ENCODE assay signal across 21 cellular contexts in the genomic region with DNA sequence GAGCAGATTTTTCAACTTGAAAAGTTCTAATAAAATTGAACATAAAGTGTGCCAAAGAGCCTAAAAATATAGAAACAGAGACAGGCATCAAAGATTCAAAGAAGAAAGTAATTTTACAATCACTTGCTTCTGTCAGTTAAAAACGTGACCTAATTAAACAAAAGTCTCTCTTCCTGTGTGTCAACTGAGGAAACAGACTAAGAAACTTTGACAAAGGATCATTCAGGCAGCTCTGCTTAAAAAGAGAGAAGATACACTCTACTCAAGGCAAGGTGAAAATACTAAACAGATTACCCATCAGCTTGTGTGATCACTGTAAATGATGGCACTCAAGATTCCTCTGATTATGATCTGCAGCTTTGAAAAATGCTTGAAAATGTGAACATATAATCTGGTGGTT. TPM values are rescaled to one million over a fixed set of nuclear protein-coding genes. Genes with fewer than 3 reads are reported as not detected.
DNase-seq lines count a peak whose midpoint lies in the region; ATAC-seq and TF ChIP-seq lines count a peak whose summit lies in the region.
"Had no signal": no experiment of that assay in that cellular context is flagged by ENCODE, and none has a peak within 500 bp of the region (broad histone marks: within the 10 kb centered on the region; RNA-seq: fewer than 3 reads in every experiment).

No MANE protein-coding gene starts in this region.

- H3K79me2 ChIP-seq in GM23338 (replicated peaks; ENCODE audit: insufficient read depth): no peaks in the 10 kb centered on the region

- H4K20me1 ChIP-seq in GM23338 (replicated peaks; ENCODE audit: insufficient read depth): peaks cover 3% of the 10 kb centered on the region; the same call in 1 of the 2 replicates

- ATAC-seq in GM23338 (no peak), natural killer cell (peak in 1 of 3 donors; percentile 43), HG03460 (IDR thresholded peaks at IDR 0.05; ENCODE audit: unreplicated experiment) (no peak)
- peak; percentile 30 for ATAC-seq in activated T-helper 17 cell treated with anti-CD3 and anti-CD28 coated beads, Interleukin-2, amount 50 U/mL, for 72 hours (replicated peaks)
- ATAC-seq: K562, pancreas, SK-N-SH treated with all-trans-retinoic acid at 6 μM for 48 hours had no signal

- peaks cover 7 to 12% of the 10 kb centered on the region in 2 donors for H3K36me3 Mint-ChIP-seq in CD4-positive, alpha-beta memory T cell
- no peaks in the 10 kb centered on the region for H3K36me3 Mint-ChIP-seq in GM23338 (ENCODE audit: low read depth)
- peaks cover 7% of the 10 kb centered on the region for H3K36me3 Mint-ChIP-seq in activated T-helper 17 cell treated with anti-CD3 and anti-CD28 coated beads, Interleukin-2, amount 50 U/mL, for 72 hours (ENCODE audit: low read depth)
- no peaks in the 10 kb centered on the region for H3K36me3 Mint-ChIP-seq in natural killer cell
- H3K36me3 Mint-ChIP-seq in MCF 10A (ENCODE audit: insufficient read depth, unreplicated experiment): peaks cover 19% of the 10 kb centered on the region

- H3K9me2 ChIP-seq in GM23338 (ENCODE audit: insufficient read depth): no peaks in the 10 kb centered on the region

- H3K4me1 Mint-ChIP-seq in CD4-positive, alpha-beta memory T cell: peaks cover 30 to 44% (median 38%) of the 10 kb centered on the region in 4 donors
- H3K4me1 Mint-ChIP-seq in GM23338: no peaks in the 10 kb centered on the region
- peaks cover 26% of the 10 kb centered on the region for H3K4me1 Mint-ChIP-seq in activated T-helper 17 cell treated with anti-CD3 and anti-CD28 coated beads, Interleukin-2, amount 50 U/mL, for 72 hours
- H3K4me1 Mint-ChIP-seq in natural killer cell: peaks cover 20 to 24% of the 10 kb centered on the region in 2 donors
- no peaks in the 10 kb centered on the region for H3K4me1 Mint-ChIP-seq in MCF 10A (ENCODE audit: insufficient read depth, unreplicated experiment)

- TF ChIP-seq CTCF in GM23338 (conservative IDR thresholded peaks at IDR 0.05; ENCODE audit: low read depth in 2 of 2) (no peak), natural killer cell (IDR thresholded peaks at IDR 0.05) (no peak), thyroid gland (IDR thresholded peaks at IDR 0.05) (no peak), MCF 10A (IDR thresholded peaks at IDR 0.05; ENCODE audit: unreplicated experiment) (no peak)

- H3K4me3 Mint-ChIP-seq in CD4-positive, alpha-beta memory T cell: peak overlapping the region in 7 of 8 donors; percentile 9 to 65 (median 47)
- H3K4me3 Mint-ChIP-seq in GM23338 (no peak overlapping the region), natural killer cell (no peak overlapping the region), MCF 10A (ENCODE audit: unreplicated experiment) (no peak overlapping the region)
- H3K4me3 Mint-ChIP-seq in activated T-helper 17 cell treated with anti-CD3 and anti-CD28 coated beads, Interleukin-2, amount 50 U/mL, for 72 hours: peak overlapping the region; percentile 71
- H3K4me3 Mint-ChIP-seq: HFFc6 had no signal

- DNase-seq in CD4-positive, alpha-beta memory T cell: peak in 1 of 5 donors; percentile 9
- no peak for DNase-seq in GM23338 (ENCODE audit: low spot score)
- no peak for DNase-seq in natural killer cell
- DNase-seq in thyroid gland: no peak
- no peak for DNase-seq in MCF 10A (ENCODE audit: unreplicated experiment)
- DNase-seq in SW 1271 (lab: John Stamatoyannopoulos, UW): no peak
- DNase-seq: central memory CD4-positive, alpha-beta T cell; DMS79; HFFc6; hypothalamus; NCI-H1105; NCI-H2107; NCI-H774; pancreas; Peyer's patch; stimulated activated CD4-positive, alpha-beta T cell treated with anti-CD3 and anti-CD28 coated beads, Interleukin-2, amount 100 ng/mL, for 48 hours had no signal

- no peaks in the 10 kb centered on the region for H3K36me3 ChIP-seq in CD4-positive, alpha-beta memory T cell (ENCODE audit: insufficient read depth, low read length)
- no peaks in the 10 kb centered on the region for H3K36me3 ChIP-seq in GM23338 (ENCODE audit: insufficient read depth)
- H3K36me3 ChIP-seq in thyroid gland: peaks cover 0 to 4% of the 10 kb centered on the region in 2 donors
- H3K36me3 ChIP-seq: pancreas had no signal

- H2AFZ ChIP-seq in GM23338: no peak overlapping the region

- H3K4me2 ChIP-seq in GM23338: no peak overlapping the region

- H3K27ac ChIP-seq in CD4-positive, alpha-beta memory T cell (ENCODE audit: low read depth, low read length): peak overlapping the region; percentile 33
- H3K27ac ChIP-seq in GM23338 (ENCODE audit: low read depth): peak overlapping the region; percentile 42; the same call in 1 of the 2 replicates
- peak overlapping the region in 1 of 3 donors; percentile 9 for H3K27ac ChIP-seq in thyroid gland
- H3K27ac ChIP-seq: pancreas, Peyer's patch, tibial nerve had no signal

- H3K27me3 ChIP-seq in CD4-positive, alpha-beta memory T cell (ENCODE audit: insufficient read depth, low read length): no peaks in the 10 kb centered on the region
- H3K27me3 ChIP-seq in GM23338 (ENCODE audit: insufficient read depth) (no peaks in the 10 kb centered on the region), thyroid gland (no peaks in the 10 kb centered on the region)
- H3K27me3 ChIP-seq: pancreas, Peyer's patch, tibial nerve had no signal

- H3K9me3 Mint-ChIP-seq in CD4-positive, alpha-beta memory T cell: peaks cover 0 to 2% (median 0%) of the 10 kb centered on the region in 8 donors
- no peaks in the 10 kb centered on the region for H3K9me3 Mint-ChIP-seq in GM23338
- H3K9me3 Mint-ChIP-seq in activated T-helper 17 cell treated with anti-CD3 and anti-CD28 coated beads, Interleukin-2, amount 50 U/mL, for 72 hours: no peaks in the 10 kb centered on the region
- H3K9me3 Mint-ChIP-seq in natural killer cell: no peaks in the 10 kb centered on the region
- no peaks in the 10 kb centered on the region for H3K9me3 Mint-ChIP-seq in MCF 10A (ENCODE audit: unreplicated experiment)
- H3K9me3 Mint-ChIP-seq: HFFc6 had no signal

- CTCF ChIA-PET in CD4-positive, alpha-beta memory T cell (lab: Charles Lee; ENCODE audit: partially characterized antibody): interaction anchor here (0.7 to 1.4 kb wide), 2 partner anchors 9 to 34 kb away, joined by 3 read pairs; no protein-coding TSS in a partner anchor
- CTCF ChIA-PET in MCF 10A (lab: Yijun Ruan, JAX): interaction anchor here (0.9 kb wide), 1 partner anchor 34 kb away, joined by 3 read pairs; no protein-coding TSS in a partner anchor

- no peak for TF ChIP-seq POLR2A in thyroid gland (IDR thresholded peaks at IDR 0.05)

- POLR2A ChIA-PET in CD4-positive, alpha-beta memory T cell (lab: Charles Lee; ENCODE audit: partially characterized antibody): no interaction called here
- POLR2A ChIA-PET in MCF 10A (lab: Yijun Ruan, JAX): interaction anchor here (0.6 kb wide), 1 partner anchor 251 kb away, joined by 3 read pairs; no protein-coding TSS in a partner anchor

- no peaks in the 10 kb centered on the region for H3F3A ChIP-seq in GM23338 (replicated peaks; ENCODE audit: low read depth)

- intact Hi-C loops in CD4-positive, alpha-beta memory T cell (cut with micrococcal nuclease): no loop called here
- intact Hi-C loops in natural killer cell (cut with micrococcal nuclease): no loop called here
- intact Hi-C loops in thyroid gland (cut with DNase I): loop anchor here (10.0 kb wide), 1 partner anchor 738 kb away; no protein-coding TSS in a partner anchor
- intact Hi-C loops in MCF 10A (cut with micrococcal nuclease): loop anchor here (10.0 kb wide), 1 partner anchor 388 kb away; no protein-coding TSS in a partner anchor

- H3K27ac Mint-ChIP-seq in CD4-positive, alpha-beta memory T cell: peak overlapping the region; percentile 14 to 90 (median 77)
- H3K27ac Mint-ChIP-seq in GM23338 (no peak overlapping the region), natural killer cell (peak overlapping the region; percentile 77 to 82), MCF 10A (ENCODE audit: low read depth, unreplicated experiment) (no peak overlapping the region)
- peak overlapping the region; percentile 87 for H3K27ac Mint-ChIP-seq in activated T-helper 17 cell treated with anti-CD3 and anti-CD28 coated beads, Interleukin-2, amount 50 U/mL, for 72 hours
- H3K27ac Mint-ChIP-seq: HFFc6 had no signal

- H3K4me1 ChIP-seq in CD4-positive, alpha-beta memory T cell (ENCODE audit: insufficient read depth, low read length): peaks cover 45% of the 10 kb centered on the region
- H3K4me1 ChIP-seq in GM23338 (ENCODE audit: insufficient read depth) (no peaks in the 10 kb centered on the region), thyroid gland (peaks cover 3 to 8% of the 10 kb centered on the region in 2 donors)
- H3K4me1 ChIP-seq: Peyer's patch had no signal

- no peak overlapping the region for H3K4me3 ChIP-seq in CD4-positive, alpha-beta memory T cell (ENCODE audit: low read length in 2 of 2)
- H3K4me3 ChIP-seq in GM23338 (no peak overlapping the region), thyroid gland (replicated peaks in 1 of 3) (no peak overlapping the region)
- H3K4me3 ChIP-seq: K562, pancreas, Peyer's patch, tibial nerve had no signal

- no peaks in the 10 kb centered on the region for H3K27me3 Mint-ChIP-seq in CD4-positive, alpha-beta memory T cell
- H3K27me3 Mint-ChIP-seq in GM23338 (ENCODE audit: insufficient read depth, low read depth, poor library complexity) (no peaks in the 10 kb centered on the region), natural killer cell (ENCODE audit: low read depth in 2 of 2) (no peaks in the 10 kb centered on the region), MCF 10A (ENCODE audit: insufficient read depth, unreplicated experiment) (no peaks in the 10 kb centered on the region)
- no peaks in the 10 kb centered on the region for H3K27me3 Mint-ChIP-seq in activated T-helper 17 cell treated with anti-CD3 and anti-CD28 coated beads, Interleukin-2, amount 50 U/mL, for 72 hours

- BruUV-seq in MCF 10A (replicated peaks; lab: Mats Ljungman, UMichigan): no TSS peak

- WGBS in thyroid gland, 2 donors: 43 to 51% methylated on average over 1 of the region's 1 CpG

- no peaks in the 10 kb centered on the region for H3K9me3 ChIP-seq in CD4-positive, alpha-beta memory T cell (ENCODE audit: control insufficient read depth in 1 of 2, low read length in 2 of 2)
- H3K9me3 ChIP-seq in thyroid gland: no peaks in the 10 kb centered on the region
- H3K9me3 ChIP-seq: pancreas, Peyer's patch, tibial nerve had no signal

TF ChIP-seq in GM23338, 12 proteins besides CTCF, POLR2A, EP300 and RAD21 (continues in another document):
- TF ChIP-seq STAT1 (IDR thresholded peaks at IDR 0.05; ENCODE audit: unreplicated experiment): no peak

RNA-seq across cellular contexts. Expression of gene DYM, which starts 47.8 kb away (rescaled TPM):
- total RNA-seq in CD4-positive, alpha-beta memory T cell: 10 to 100 TPM; 63.7 to 66.9 TPM
- 10 to 100 TPM; 43.0 to 51.9 TPM for polyA plus RNA-seq in CD4-positive, alpha-beta memory T cell
- 74.4 and 74.6 TPM in 2 replicates for total RNA-seq in GM23338 (2014; rRNA removed; shearing (Covaris generic))
- 31.0 and 33.9 TPM in 2 replicates for polyA plus RNA-seq in GM23338 (2016; fragmentation: Nextera tagmentation; extraction: Ambion mirVana)
- total RNA-seq in activated T-helper 17 cell treated with anti-CD3 and anti-CD28 coated beads, Interleukin-2, amount 50 U/mL, for 72 hours: 10 to 100 TPM; 77.1 to 81.1 TPM
- total RNA-seq in natural killer cell (10 to 100 TPM; 78.2 to 81.3 (median 78.4) TPM), thyroid gland (100 to 1,000 TPM; 103 to 136 (median 112) TPM), MCF 10A (2022) (83.1 and 89.4 TPM in 2 replicates)

Comparison
In these comparisons a context has a peak if more than half of its experiments do, and no peak if none do; other contexts are left out.
1. H3K27ac Mint-ChIP-seq: peak in CD4-positive, alpha-beta memory T cell (7 of 7), activated T-helper 17 cell treated with anti-CD3 and anti-CD28 coated beads, Interleukin-2, amount 50 U/mL, for 72 hours (single experiment) and natural killer cell (2 of 2); none in GM23338 (single experiment) and MCF 10A (single experiment).
2. H3K4me3 Mint-ChIP-seq: peak in CD4-positive, alpha-beta memory T cell (7 of 8) and activated T-helper 17 cell treated with anti-CD3 and anti-CD28 coated beads, Interleukin-2, amount 50 U/mL, for 72 hours (single experiment); none in GM23338 (single experiment), natural killer cell (single experiment) and MCF 10A (single experiment).
3. intact Hi-C loops: an anchor here in thyroid gland (10.0 kb wide) and MCF 10A (10.0 kb wide); none called in CD4-positive, alpha-beta memory T cell and natural killer cell.